Comparison of ENCODE assay signal across 8 cellular contexts in the genomic region with DNA sequence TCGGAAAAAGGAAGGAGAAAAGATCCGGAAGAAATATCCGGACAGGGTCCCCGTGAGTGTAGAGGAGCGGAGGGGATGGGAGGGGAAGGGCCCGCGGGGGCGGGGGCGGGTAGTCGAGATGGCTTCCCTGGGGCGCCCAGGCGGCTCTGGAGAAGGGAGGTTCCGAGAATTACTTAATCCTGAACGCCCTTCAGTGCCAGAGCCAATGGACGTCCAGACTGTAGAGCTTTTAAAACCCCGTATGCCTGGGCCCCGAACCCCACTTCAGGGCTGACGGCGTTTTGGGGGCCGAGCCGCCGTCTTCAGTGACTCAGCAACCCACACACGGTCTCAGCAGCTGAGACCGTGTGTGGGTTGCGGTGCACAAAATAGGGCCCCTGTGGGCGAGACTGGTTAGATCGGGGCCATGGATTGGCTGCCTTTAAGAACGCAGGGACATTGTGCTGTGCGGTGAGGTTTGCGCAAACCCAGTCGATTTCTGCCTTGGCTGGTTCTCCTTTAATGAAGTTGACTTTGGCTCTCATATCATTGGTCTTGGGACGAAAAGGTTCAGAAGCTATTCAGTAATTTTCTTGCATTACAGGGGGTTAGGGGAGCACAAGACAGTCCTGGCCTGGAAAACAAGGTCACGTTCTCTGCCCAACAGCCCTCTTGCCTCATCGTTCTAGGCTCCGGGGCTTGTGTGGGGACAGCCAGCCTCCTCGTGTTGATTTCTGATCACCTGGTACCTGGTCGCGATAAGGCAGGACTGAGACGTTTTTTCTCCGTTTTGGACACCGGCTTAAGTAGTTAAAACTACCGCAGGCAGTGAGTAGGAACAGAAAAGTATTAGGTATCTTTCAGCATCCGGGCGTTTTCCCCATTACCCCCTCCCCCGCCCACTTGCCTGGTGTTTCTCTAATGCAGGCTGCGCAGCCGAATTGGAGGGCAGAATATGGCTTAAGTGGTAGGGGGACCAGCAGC. TPM values are rescaled to one million over a fixed set of nuclear protein-coding genes. Genes with fewer than 3 reads are reported as not detected.
DNase-seq lines count a peak whose midpoint lies in the region; ATAC-seq and TF ChIP-seq lines count a peak whose summit lies in the region.

No MANE protein-coding gene starts in this region.

- CTCF ChIA-PET in activated naive CD4-positive, alpha-beta T cell treated with anti-CD3 and anti-CD28 coated beads for 36 hours (lab: Charles Lee): interaction anchor here (1.0 to 2.6 kb wide), 4 partner anchors 17 to 60 kb away, joined by 3 to 12 read pairs (median 4); no protein-coding TSS in a partner anchor

- no peak for TF ChIP-seq CTCF in AG09319 (IDR thresholded peaks at IDR 0.05; ENCODE audit: low read depth, low read length)

- H3K27me3 Mint-ChIP-seq in activated naive CD4-positive, alpha-beta T cell treated with anti-CD3 and anti-CD28 coated beads for 36 hours (ENCODE audit: low read depth): no peaks in the 10 kb centered on the region

- H3K27ac ChIP-seq in SK-N-MC (peak overlapping the region; percentile 71), subcutaneous abdominal adipose tissue (ENCODE audit: low read depth, low read length) (peak overlapping the region; percentile 99)

- peaks cover 0 to 32% (median 22%) of the 10 kb centered on the region in 5 donors for H3K4me1 ChIP-seq in subcutaneous abdominal adipose tissue (ENCODE audit: control insufficient read depth in 5 of 5, insufficient read depth in 5 of 5, low read length in 5 of 5)

- H3K9me3 ChIP-seq in SK-N-MC (ENCODE audit: low read depth, low read length): no peaks in the 10 kb centered on the region
- H3K9me3 ChIP-seq in subcutaneous abdominal adipose tissue (ENCODE audit: control insufficient read depth in 5 of 5, low read length in 5 of 5): no peaks in the 10 kb centered on the region

- H3K27me3 ChIP-seq in subcutaneous abdominal adipose tissue (ENCODE audit: control insufficient read depth in 5 of 5, insufficient read depth in 4 of 5, low read length in 5 of 5): no peaks in the 10 kb centered on the region

- peak; percentile 68 for DNase-seq in AG09319 (ENCODE audit: extremely low read depth, low read depth)
- DNase-seq in SK-N-MC (ENCODE audit: low read depth, low spot score): no peak
- peak; percentile 69 for DNase-seq in activated naive CD4-positive, alpha-beta T cell treated with anti-CD3 and anti-CD28 coated beads for 36 hours
- peak; percentile 69 for DNase-seq in globus pallidus (ENCODE audit: low spot score)
- DNase-seq in non-pigmented ciliary epithelial cell (ENCODE audit: low read depth): peak; percentile 82

- H3K9ac ChIP-seq in SK-N-MC (ENCODE audit: insufficient read length) (peak overlapping the region; percentile 75), subcutaneous abdominal adipose tissue (ENCODE audit: low read length in 5 of 5) (peak overlapping the region; percentile 91 to 99 (median 96))

- H3K27ac Mint-ChIP-seq in activated naive CD4-positive, alpha-beta T cell treated with anti-CD3 and anti-CD28 coated beads for 36 hours: peak overlapping the region; percentile 80

- peaks cover 25% of the 10 kb centered on the region for H3K4me1 Mint-ChIP-seq in activated naive CD4-positive, alpha-beta T cell treated with anti-CD3 and anti-CD28 coated beads for 36 hours (ENCODE audit: low read depth)

- peak overlapping the region; percentile 89 for H3K4me3 Mint-ChIP-seq in activated naive CD4-positive, alpha-beta T cell treated with anti-CD3 and anti-CD28 coated beads for 36 hours

- no peaks in the 10 kb centered on the region for H3K36me3 Mint-ChIP-seq in activated naive CD4-positive, alpha-beta T cell treated with anti-CD3 and anti-CD28 coated beads for 36 hours (ENCODE audit: low read depth)

- H3K9me3 Mint-ChIP-seq in activated naive CD4-positive, alpha-beta T cell treated with anti-CD3 and anti-CD28 coated beads for 36 hours: no peaks in the 10 kb centered on the region

- intact Hi-C loops in activated naive CD4-positive, alpha-beta T cell treated with anti-CD3 and anti-CD28 coated beads for 36 hours (cut with micrococcal nuclease): loop anchor here (2.0 to 10.0 kb wide), 5 partner anchors 107 to 957 kb away; a partner anchor contains a TSS

- ATAC-seq in GM19035 (IDR thresholded peaks at IDR 0.05; ENCODE audit: unreplicated experiment): peak; percentile 63
- ATAC-seq in HG03565 (IDR thresholded peaks at IDR 0.05; ENCODE audit: unreplicated experiment): peak; percentile 56

- H3K4me3 ChIP-seq in SK-N-MC (peak overlapping the region; percentile 91), subcutaneous abdominal adipose tissue (ENCODE audit: low read depth in 1 of 5, low read length in 5 of 5) (peak overlapping the region; percentile 77 to 99 (median 98))

- H3K36me3 ChIP-seq in SK-N-MC (ENCODE audit: insufficient read depth, low read length) (no peaks in the 10 kb centered on the region; the same call in 1 of the 2 replicates), subcutaneous abdominal adipose tissue (ENCODE audit: control insufficient read depth in 5 of 5, insufficient read depth in 5 of 5, low read length in 5 of 5) (peaks cover 0 to 6% (median 3%) of the 10 kb centered on the region in 5 donors)

RNA-seq across cellular contexts. Expression of a gene that starts 0.8 kb away (rescaled TPM):
- total RNA-seq in activated naive CD4-positive, alpha-beta T cell treated with anti-CD3 and anti-CD28 coated beads for 36 hours: 1 to 10 TPM; 3.3 to 4.9 TPM

RNA-seq across cellular contexts. Expression of a gene that starts 34.6 kb away (rescaled TPM):
- total RNA-seq in activated naive CD4-positive, alpha-beta T cell treated with anti-CD3 and anti-CD28 coated beads for 36 hours: not detected

RNA-seq across cellular contexts. Expression of a gene that starts 41.5 kb away (rescaled TPM):
- total RNA-seq in activated naive CD4-positive, alpha-beta T cell treated with anti-CD3 and anti-CD28 coated beads for 36 hours: not detected
